Comparison of ENCODE assay signal across 25 cellular contexts in genomic region chr4:85812776-85813175, GRCh38.
A peak's percentile ranks its signal among the peaks of the same experiment; 100 is the strongest.
DNase-seq lines count a peak whose midpoint lies in the region; ATAC-seq, FAIRE-seq and TF ChIP-seq lines count a peak whose summit lies in the region.
"Had no signal": no experiment of that assay in that cellular context is flagged by ENCODE, and none has a peak within 500 bp of the region (broad histone marks: within the 10 kb centered on the region; RNA-seq: fewer than 3 reads in every experiment).

No MANE protein-coding gene starts in this region.

- H3K4me2 ChIP-seq in astrocyte (ENCODE audit: low read length), result peak overlapping the region; percentile 7
- H3K4me2 ChIP-seq: PC-9 had no signal

- peak; percentile 45 for FAIRE-seq in astrocyte (lab: Jason Lieb, UNC)
- FAIRE-seq: GM12878 had no signal

- H4K20me1 ChIP-seq in astrocyte (ENCODE audit: insufficient read depth, low read length), result no peaks in the 10 kb centered on the region

- H3K4me3 Mint-ChIP-seq in astrocyte (ENCODE audit: unreplicated experiment), result no peak overlapping the region
- H3K4me3 Mint-ChIP-seq: CD4-positive, CD25-positive, alpha-beta regulatory T cell; stimulated activated naive CD8-positive, alpha-beta T cell treated with anti-CD3 and anti-CD28 coated beads, Interleukin-15, Interleukin-2, amounts not matched to agents 100 ng/mL and 50 ng/mL, for 24 hours; T-helper 17 cell had no signal

- H3K4me3 ChIP-seq in astrocyte (ENCODE audit: insufficient read depth, low read depth, low read length), result no peak overlapping the region
- H3K4me3 ChIP-seq in left lung, result no peak overlapping the region
- H3K4me3 ChIP-seq in ascending aorta, result no peak overlapping the region
- H3K4me3 ChIP-seq: esophagus squamous epithelium, GM12878, HAP-1, PC-9, tibial artery had no signal

- no peak for TF ChIP-seq CTCF in astrocyte (IDR thresholded peaks at IDR 0.05; ENCODE audit: insufficient read depth, low read depth, low read length)
- TF ChIP-seq CTCF in left lung (IDR thresholded peaks at IDR 0.05), result no peak
- TF ChIP-seq CTCF in ascending aorta (IDR thresholded peaks at IDR 0.05), result no peak

- peak; percentile 68 for ATAC-seq in HG02798 (IDR thresholded peaks at IDR 0.05; ENCODE audit: poor library complexity, unreplicated experiment)
- ATAC-seq in left lung, result peak; percentile 66
- ATAC-seq in HG03135 (IDR thresholded peaks at IDR 0.05; ENCODE audit: unreplicated experiment), result no peak
- no peak for ATAC-seq in GM19023 (IDR thresholded peaks at IDR 0.05; ENCODE audit: unreplicated experiment)
- ATAC-seq: GM12878, T-helper 17 cell had no signal

- no peak overlapping the region for H3K9ac ChIP-seq in astrocyte (ENCODE audit: low read length)

- H3K36me3 ChIP-seq in astrocyte (ENCODE audit: insufficient read depth, low read length) (no peaks in the 10 kb centered on the region), left lung (no peaks in the 10 kb centered on the region), ascending aorta (no peaks in the 10 kb centered on the region)
- H3K36me3 ChIP-seq: esophagus squamous epithelium, HAP-1, tibial artery, WERI-Rb-1 had no signal

- H3K9me3 Mint-ChIP-seq in astrocyte (ENCODE audit: unreplicated experiment), result no peaks in the 10 kb centered on the region

- no peak overlapping the region for H3K27ac ChIP-seq in astrocyte (ENCODE audit: low read depth, low read length)
- no peak overlapping the region for H3K27ac ChIP-seq in left lung
- H3K27ac ChIP-seq in ascending aorta, result no peak overlapping the region
- H3K27ac ChIP-seq: esophagus squamous epithelium, HL-60, PC-9, tibial artery, WERI-Rb-1 had no signal

- no peaks in the 10 kb centered on the region for H3K27me3 Mint-ChIP-seq in astrocyte (ENCODE audit: low read depth, unreplicated experiment)
- H3K27me3 Mint-ChIP-seq: CD4-positive, CD25-positive, alpha-beta regulatory T cell; progenitor cell of endocrine pancreas; stimulated activated naive CD8-positive, alpha-beta T cell treated with anti-CD3 and anti-CD28 coated beads, Interleukin-15, Interleukin-2, amounts not matched to agents 100 ng/mL and 50 ng/mL, for 24 hours; T-helper 17 cell had no signal

- intact Hi-C loops in left lung (cut with DNase I) (no loop called here), ascending aorta (cut with DNase I) (no loop called here)

- H3K79me2 ChIP-seq in astrocyte (ENCODE audit: insufficient read depth, low read length), result no peaks in the 10 kb centered on the region

- H2AFZ ChIP-seq in astrocyte (ENCODE audit: low read depth, low read length), result no peak overlapping the region
- H2AFZ ChIP-seq: PC-9 had no signal

- H3K27me3 ChIP-seq in astrocyte (ENCODE audit: insufficient read depth, low read length) (no peaks in the 10 kb centered on the region), left lung (no peaks in the 10 kb centered on the region), ascending aorta (no peaks in the 10 kb centered on the region)
- H3K27me3 ChIP-seq: esophagus squamous epithelium, tibial artery had no signal

- DNase-seq in EH (ENCODE audit: low read depth) (peak; percentile 47), astrocyte (ENCODE audit: low read depth) (peak; percentile 46), left lung (no peak), ascending aorta (ENCODE audit: low spot score in 2 of 2) (no peak), OCI-M1 (lab: John Stamatoyannopoulos, UW) (no peak)
- DNase-seq: activated CD4-positive, alpha-beta T cell treated with anti-CD3 and anti-CD28 coated beads, Interleukin-2, amount 50 U/mL, for 4 hours; CD4-positive, CD25-positive, alpha-beta regulatory T cell; effector CD4-positive, alpha-beta T cell; esophagus squamous epithelium; MM.1S; NCI-H2171; NCI-H748 treated with DMSO at 0.1 percent for 48 hours; PC-9; stimulated activated CD4-positive, alpha-beta T cell treated with anti-CD3 and anti-CD28 coated beads, Interleukin-4, amount 100 ng/mL, for 1 hour; T-helper 17 cell; tibial artery; WERI-Rb-1 had no signal

- H3K4me1 ChIP-seq in astrocyte (ENCODE audit: insufficient read depth, low read length) (peaks cover 8% of the 10 kb centered on the region), left lung (no peaks in the 10 kb centered on the region), ascending aorta (peaks cover 0 to 9% of the 10 kb centered on the region in 2 donors)

- H3K9me3 ChIP-seq in astrocyte (ENCODE audit: insufficient read depth, low read depth, low read length) (no peaks in the 10 kb centered on the region), left lung (no peaks in the 10 kb centered on the region), ascending aorta (no peaks in the 10 kb centered on the region)
- H3K9me3 ChIP-seq: esophagus squamous epithelium, HAP-1, tibial artery had no signal

- H3K36me3 Mint-ChIP-seq in astrocyte (ENCODE audit: low read depth, unreplicated experiment), result no peaks in the 10 kb centered on the region
- H3K36me3 Mint-ChIP-seq: CD4-positive, CD25-positive, alpha-beta regulatory T cell had no signal

- peaks cover 7% of the 10 kb centered on the region for H3K4me1 Mint-ChIP-seq in astrocyte (ENCODE audit: low read depth, unreplicated experiment)
- H3K4me1 Mint-ChIP-seq: CD4-positive, CD25-positive, alpha-beta regulatory T cell; T-helper 17 cell had no signal

- H3K27ac Mint-ChIP-seq in astrocyte (ENCODE audit: unreplicated experiment), result no peak overlapping the region
- H3K27ac Mint-ChIP-seq: CD4-positive, CD25-positive, alpha-beta regulatory T cell; progenitor cell of endocrine pancreas; stimulated activated naive CD8-positive, alpha-beta T cell treated with anti-CD3 and anti-CD28 coated beads, Interleukin-15, Interleukin-2, amounts not matched to agents 100 ng/mL and 50 ng/mL, for 24 hours; T-helper 17 cell had no signal

Comparison
In these comparisons a context has a peak if more than half of its experiments do, and no peak if none do; other contexts are left out.
1. DNase-seq: peak in EH (single experiment) and astrocyte (single experiment); none in left lung (0 of 2), ascending aorta (0 of 2) and OCI-M1 (single experiment).
2. ATAC-seq: peak in HG02798 (single experiment) and left lung (single experiment); none in HG03135 (single experiment) and GM19023 (single experiment).